Comparison of ENCODE assay signal across 8 cellular contexts in genomic region chr1:63593303-63593886, GRCh38. TPM values are rescaled to one million over a fixed set of nuclear protein-coding genes. Genes with fewer than 3 reads are reported as not detected.
DNase-seq lines count a peak whose midpoint lies in the region; ATAC-seq and TF ChIP-seq lines count a peak whose summit lies in the region.

TSS of gene PGM1 (plus strand) at chr1:63593411. CDS start at chr1:63593489, 78 bp downstream.

- 0% methylated on average over 48 to 64 of the region's 64 CpGs for WGBS in psoas muscle, 3 donors
- WGBS in urinary bladder: under 1% methylated on average over 64 of the region's 64 CpGs

- H3K4me3 ChIP-seq in HFF-Myc (replicated peaks; ENCODE audit: low read depth, low read length) (peak within 1 kb of the TSS; percentile 62), left ventricle myocardium inferior (peak within 1 kb of the TSS; percentile 94), psoas muscle (peak within 1 kb of the TSS; percentile 97), urinary bladder (ENCODE audit: low read depth, low read length) (peak within 1 kb of the TSS; percentile 85)

- H3K27ac ChIP-seq in left ventricle myocardium inferior (replicated peaks) (peak within 1 kb of the TSS; percentile 98), psoas muscle (peak within 1 kb of the TSS; percentile 98), urinary bladder (ENCODE audit: low read depth) (peak within 1 kb of the TSS; percentile 92)

- intact Hi-C loops in left ventricle myocardium inferior (cut with micrococcal nuclease) (no loop called here), psoas muscle (cut with DNase I) (no loop called here)

- peak; percentile 78 to 87 (median 78) for ATAC-seq in psoas muscle

- no peaks in the 10 kb centered on the region for H3K9me3 ChIP-seq in left ventricle myocardium inferior (replicated peaks)
- no peaks in the 10 kb centered on the region for H3K9me3 ChIP-seq in psoas muscle

- H3K4me1 ChIP-seq in left ventricle myocardium inferior (peaks cover 82% of the 10 kb centered on the region), psoas muscle (peaks cover 27% of the 10 kb centered on the region), urinary bladder (ENCODE audit: insufficient read depth) (no peaks in the 10 kb centered on the region)

- TF ChIP-seq CTCF in GM10266 (IDR thresholded peaks at IDR 0.05; ENCODE audit: control insufficient read depth, insufficient read depth, low read depth, missing control alignments) (peak; percentile 12), HFF-Myc (IDR thresholded peaks at IDR 0.05; ENCODE audit: low read depth, low read length, missing control alignments) (no peak), left ventricle myocardium inferior (IDR thresholded peaks at IDR 0.05; ENCODE audit: borderline replicate concordance) (no peak), psoas muscle (IDR thresholded peaks at IDR 0.05) (no peak)

- DNase-seq in GM10266 (ENCODE audit: extremely low spot score) (peak; percentile 80), HFF-Myc (ENCODE audit: extremely low read depth, low read depth) (no peak), MV-4-11 (lab: John Stamatoyannopoulos, UW) (peak; percentile 29), T follicular helper cell (ENCODE audit: low read depth) (peak; percentile 60), amniotic epithelial cell (ENCODE audit: low read depth) (peak; percentile 79), left ventricle myocardium inferior (peak; percentile 75), psoas muscle (peak; percentile 78 to 88)

- H3K27me3 ChIP-seq in left ventricle myocardium inferior (ENCODE audit: low read depth) (no peaks in the 10 kb centered on the region), psoas muscle (ENCODE audit: insufficient read depth in 3 of 3, low read length in 2 of 3) (no peaks in the 10 kb centered on the region)

- no peaks in the 10 kb centered on the region for H3K36me3 ChIP-seq in left ventricle myocardium inferior
- peaks cover 0 to 6% of the 10 kb centered on the region in 2 donors for H3K36me3 ChIP-seq in psoas muscle (ENCODE audit: insufficient read depth in 1 of 2, low read depth in 1 of 2)
- no peaks in the 10 kb centered on the region for H3K36me3 ChIP-seq in urinary bladder (ENCODE audit: insufficient read depth)

RNA-seq across cellular contexts. Expression of gene PGM1, which starts in this region (rescaled TPM):
- 280 TPM for total RNA-seq in left ventricle myocardium inferior
- total RNA-seq in psoas muscle: 100 to 1,000 TPM; 327 to 543 (median 456) TPM
- polyA plus RNA-seq in psoas muscle: 100 to 1,000 TPM in 2 of 3 donors, 10 to 100 TPM in 1; 59.6 to 364 (median 305) TPM
- total RNA-seq in urinary bladder: 61.4 TPM
- 52.7 TPM for polyA plus RNA-seq in urinary bladder
